ENCODE assay signal across 20 cellular contexts in the genomic region with DNA sequence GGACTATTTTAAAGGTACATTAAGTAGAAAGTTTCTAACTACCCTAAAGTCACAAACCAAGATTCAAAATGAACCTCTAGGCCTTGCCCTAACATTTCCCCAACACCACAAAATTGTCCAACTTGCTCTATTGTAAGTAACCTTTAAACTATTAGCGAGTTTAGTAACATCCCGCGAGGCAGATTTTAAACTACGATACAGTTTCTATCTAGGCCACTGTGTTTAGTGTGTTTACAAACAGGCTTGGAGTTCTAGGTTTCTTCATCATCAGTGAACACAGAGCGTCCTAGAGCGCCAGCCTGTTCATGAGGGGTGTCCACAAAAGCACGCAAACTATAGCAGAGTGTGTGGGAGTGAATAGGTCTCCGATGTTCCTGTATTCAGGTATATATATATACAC. TPM values are rescaled to one million over a fixed set of nuclear protein-coding genes. Genes with fewer than 3 reads are reported as not detected.
DNase-seq lines count a peak whose midpoint lies in the region; ATAC-seq, FAIRE-seq and TF ChIP-seq lines count a peak whose summit lies in the region.
"Had no signal": no experiment of that assay in that cellular context is flagged by ENCODE, and none has a peak within 500 bp of the region (broad histone marks: within the 10 kb centered on the region; RNA-seq: fewer than 3 reads in every experiment).

No MANE protein-coding gene starts in this region.

- 29% methylated on average over 8 of the region's 8 CpGs for WGBS in K562 (ENCODE audit: insufficient coverage, low coverage, missing lambda C conversion rate)
- WGBS in HepG2 (ENCODE audit: low lambda C conversion rate): 93% methylated on average over 8 of the region's 8 CpGs
- WGBS in right lobe of liver (ENCODE audit: insufficient coverage, low coverage, low lambda C conversion rate, missing lambda C conversion rate): 42% methylated on average over 8 of the region's 8 CpGs

- H3K9me3 ChIP-seq in K562 (replicated peaks; ENCODE audit: control insufficient read depth, insufficient read depth, low read depth, low read length) (no peaks in the 10 kb centered on the region), HepG2 (ENCODE audit: low read length) (no peaks in the 10 kb centered on the region), right lobe of liver (no peaks in the 10 kb centered on the region)
- H3K9me3 ChIP-seq: A549; BLaER1 treated with 17β-estradiol and CSF1 and Interleukin-3, amounts not matched to agents 10 nM and 100 nM; Caco-2 had no signal

- no peak overlapping the region for H3K9ac ChIP-seq in K562 (ENCODE audit: insufficient read depth in 1 of 2, low read depth in 2 of 2, low read length in 2 of 2)
- no peak overlapping the region for H3K9ac ChIP-seq in HepG2 (ENCODE audit: insufficient read depth, low read depth, low read length)
- H3K9ac ChIP-seq: BLaER1 treated with 17β-estradiol and CSF1 and Interleukin-3, amounts not matched to agents 10 nM and 100 nM had no signal

- no peak for ATAC-seq in K562
- no peak for ATAC-seq in HepG2
- ATAC-seq in right lobe of liver: peak; percentile 61 to 81 (median 66)
- no peak for ATAC-seq in HG03571 (IDR thresholded peaks at IDR 0.05; ENCODE audit: unreplicated experiment)
- no peak for ATAC-seq in GM19023 (IDR thresholded peaks at IDR 0.05; ENCODE audit: unreplicated experiment)
- ATAC-seq: A549; CD8-positive, alpha-beta T cell had no signal

- FAIRE-seq in K562 (lab: Jason Lieb, UNC) (peak; percentile 37), HepG2 (lab: Jason Lieb, UNC) (no peak)
- FAIRE-seq: A549, D721Med, G401.6, GM12891 had no signal

- H3K36me3 ChIP-seq in K562 (ENCODE audit: control insufficient read depth, insufficient read depth, low read length) (no peaks in the 10 kb centered on the region), HepG2 (replicated peaks in 1 of 2; ENCODE audit: control insufficient read depth in 1 of 2, insufficient read depth in 2 of 2, low read length in 2 of 2) (peaks cover 8 to 16% of the 10 kb centered on the region in 2 experiments), right lobe of liver (peaks cover 0 to 19% (median 4%) of the 10 kb centered on the region in 4 donors)

- no peaks in the 10 kb centered on the region for H3K9me1 ChIP-seq in K562 (ENCODE audit: control insufficient read depth, insufficient read depth, low read length)

- H4K20me1 ChIP-seq in K562 (replicated peaks; ENCODE audit: control insufficient read depth, insufficient read depth, low read length) (0 out of 2 replicates have a peak, but pooled peaks cover 5% of the 10 kb centered on the region), HepG2 (ENCODE audit: insufficient read depth, low read length) (no peaks in the 10 kb centered on the region)
- H4K20me1 ChIP-seq: BLaER1 treated with 17β-estradiol and CSF1 and Interleukin-3, amounts not matched to agents 10 nM and 100 nM had no signal

- H3K4me1 ChIP-seq in K562 (replicated peaks in 1 of 2; ENCODE audit: control insufficient read depth in 2 of 2, insufficient read depth in 2 of 2, low read length in 2 of 2) (no peaks in the 10 kb centered on the region), HepG2 (ENCODE audit: insufficient read depth, low read length) (peaks cover 4% of the 10 kb centered on the region), right lobe of liver (no peaks in the 10 kb centered on the region)
- H3K4me1 ChIP-seq: BLaER1 treated with 17β-estradiol and CSF1 and Interleukin-3, amounts not matched to agents 10 nM and 100 nM had no signal

- TF ChIP-seq POLR2A in K562 (conservative IDR thresholded peaks at IDR 0.05) (no peak), HepG2 (IDR thresholded peaks at IDR 0.05; ENCODE audit: insufficient read depth in 1 of 2, low read depth in 2 of 2, low read length in 2 of 2) (no peak), right lobe of liver (IDR thresholded peaks at IDR 0.05) (no peak)

- CTCF ChIA-PET in K562 (lab: Yijun Ruan, JAX; ENCODE audit: low intra/inter-chr PET ratio): no interaction called here
- CTCF ChIA-PET in HepG2 (lab: Yijun Ruan, JAX; ENCODE audit: low intra/inter-chr PET ratio, low total read pairs): no interaction called here

- POLR2A ChIA-PET in K562 (lab: Yijun Ruan, JAX) (no interaction called here), HepG2 (lab: Yijun Ruan, JAX) (no interaction called here)

- TF ChIP-seq CTCF in K562 (IDR thresholded peaks at IDR 0.05 in 2 of 3, conservative IDR thresholded peaks at IDR 0.05 in 1 of 3; ENCODE audit: insufficient read depth in 2 of 3, low read depth in 1 of 3, low read length in 3 of 3) (no peak), HepG2 (CRISPR knock-in tag; IDR thresholded peaks at IDR 0.05) (no peak), right lobe of liver (IDR thresholded peaks at IDR 0.05) (no peak)

- H3K79me2 ChIP-seq in K562 (ENCODE audit: control insufficient read depth, insufficient read depth, low read length) (no peaks in the 10 kb centered on the region), HepG2 (ENCODE audit: insufficient read depth, low read length) (no peaks in the 10 kb centered on the region)

- H3K27ac ChIP-seq in K562 (ENCODE audit: extremely low read depth, low read depth, low read length) (no peak overlapping the region), HepG2 (ENCODE audit: extremely low read length, insufficient read depth, low read length) (no peak overlapping the region), right lobe of liver (no peak overlapping the region)
- H3K27ac ChIP-seq: 22Rv1; A549; BLaER1 treated with 17β-estradiol and CSF1 and Interleukin-3, amounts not matched to agents 10 nM and 100 nM; C4-2B had no signal

- intact Hi-C loops in K562 (cut with micrococcal nuclease): no loop called here
- intact Hi-C loops in HepG2 (cut with micrococcal nuclease; ENCODE audit: unreplicated experiment): no loop called here
- intact Hi-C loops in right lobe of liver (cut with DNase I): no loop called here

- in situ Hi-C loops in K562 (cut with MboI): loop anchor here (5.0 kb wide), 1 partner anchor 384 kb away; no protein-coding TSS in a partner anchor
- in situ Hi-C loops in HepG2 (cut with HindIII; ENCODE audit: extremely low pct_ligation_motif_present, low pct_unique_long_range_greater_than_20kb): no loop called here

- H3K4me3 ChIP-seq in K562 (no peak overlapping the region), HepG2 (replicated peaks in 1 of 3; ENCODE audit: insufficient read depth in 1 of 3, low read depth in 2 of 3, low read length in 3 of 3) (no peak overlapping the region), right lobe of liver (no peak overlapping the region)
- H3K4me3 ChIP-seq: A549; BLaER1 treated with 17β-estradiol and CSF1 and Interleukin-3, amounts not matched to agents 10 nM and 100 nM had no signal

- DNase-seq in K562 (ENCODE audit: extremely low read depth in 1 of 4, low spot score in 3 of 4) (no peak), HepG2 (ENCODE audit: low spot score) (no peak), right lobe of liver (no peak)
- DNase-seq: AML-193; Caco-2; Calu3; CD4-positive, alpha-beta T cell; CD8-positive, alpha-beta T cell; DMS79 treated with DMSO at 0.1 percent for 48 hours; GF-D8 had no signal

- TF ChIP-seq RAD21 in K562 (CRISPR knock-in tag; conservative IDR thresholded peaks at IDR 0.05 in 1 of 2, IDR thresholded peaks at IDR 0.05 in 1 of 2): no peak
- no peak for TF ChIP-seq RAD21 in HepG2 (CRISPR knock-in tag; IDR thresholded peaks at IDR 0.05)

- TF ChIP-seq EP300 in K562 (IDR thresholded peaks at IDR 0.05; ENCODE audit: low read length): no peak
- no peak for TF ChIP-seq EP300 in HepG2 (IDR thresholded peaks at IDR 0.05; ENCODE audit: low read depth in 2 of 2, low read length in 2 of 2)
- no peak for TF ChIP-seq EP300 in HepG2 (CRISPR knock-in tag; IDR thresholded peaks at IDR 0.05; ENCODE audit: borderline replicate concordance)

- H2AFZ ChIP-seq in K562 (ENCODE audit: low read depth, low read length) (no peak overlapping the region), HepG2 (ENCODE audit: low read length) (no peak overlapping the region)

- no TSS peak for BruUV-seq in K562 (replicated peaks; lab: Mats Ljungman, UMichigan)
- no TSS peak for BruUV-seq in HepG2 (replicated peaks; lab: Mats Ljungman, UMichigan)

- no peak overlapping the region for H3K4me2 ChIP-seq in K562 (ENCODE audit: insufficient read depth, low read length)
- no peak overlapping the region for H3K4me2 ChIP-seq in HepG2 (ENCODE audit: low read depth, low read length)
- H3K4me2 ChIP-seq: A549; BLaER1 treated with 17β-estradiol and CSF1 and Interleukin-3, amounts not matched to agents 10 nM and 100 nM had no signal

- H3K27me3 ChIP-seq in K562 (ENCODE audit: control insufficient read depth in 2 of 2, insufficient read depth in 2 of 2, low read length in 2 of 2) (peaks cover 27 to 40% of the 10 kb centered on the region in 2 experiments; a peak in 4 of 5 replicates), HepG2 (ENCODE audit: control insufficient read depth in 1 of 2, insufficient read depth in 2 of 2, low read length in 2 of 2) (no peaks in the 10 kb centered on the region), right lobe of liver (no peaks in the 10 kb centered on the region)
- H3K27me3 ChIP-seq: BLaER1 treated with 17β-estradiol and CSF1 and Interleukin-3, amounts not matched to agents 10 nM and 100 nM had no signal

RNA-seq across cellular contexts. Expression of gene EMP2, which starts 51.8 kb away (rescaled TPM):
- total RNA-seq in K562 (2011; cell fraction: chromatin; rRNA removed; ENCODE audit: low replicate concordance): 5.2 and 10.4 TPM in 2 replicates
- 3.8 and 5.5 TPM in 2 replicates for total RNA-seq in K562 (2011; cell fraction: nucleolus; rRNA removed)
- total RNA-seq in K562 (2011; cell fraction: nucleoplasm; rRNA removed): 4.5 and 8.7 TPM in 2 replicates
- total RNA-seq in K562 (2014; rRNA removed) (0.73 and 0.98 TPM in 2 replicates), K562 (2014; rRNA removed; fragmentation: Illumina TruSeq; extraction: Trizol) (2.1 and 2.9 TPM in 2 replicates), K562 (2015; rRNA removed; fragmentation: Illumina TruSeq; extraction: Trizol) (0.76 and 1.4 TPM in 2 replicates), K562 (2021) (3.3 TPM in 2 replicates), HepG2 (2016; rRNA removed; fragmentation: Illumina TruSeq; extraction: Trizol) (13.4 and 24.6 TPM in 2 replicates), right lobe of liver (10 to 100 TPM; 38.5 to 95.6 (median 58.4) TPM)
- polyA plus RNA-seq in K562 (2011; rRNA removed) (5.6 and 6.2 TPM in 2 replicates), K562 (2014; fragmentation: Illumina TruSeq; extraction: Trizol) (3.1 and 3.8 TPM in 2 replicates), K562 (2014; fragmentation: Nextera tagmentation; extraction: Ambion mirVana) (1 to 10 TPM; 3.1 TPM), K562 (2014; rRNA removed) (0.78 and 0.89 TPM in 2 replicates), HepG2 (2011; rRNA removed) (84.4 and 91.2 TPM in 2 replicates)
- 6.1 and 8.6 TPM in 2 replicates for polyA plus RNA-seq in K562 (2011; cell fraction: cytosol; rRNA removed)
- polyA plus RNA-seq in K562 (2011; cell fraction: nucleus; rRNA removed): 2.2 and 3.7 TPM in 2 replicates
- 4.0 and 5.3 TPM in 2 replicates for polyA plus RNA-seq in K562 (2012)
- polyA minus RNA-seq in K562 (2011; rRNA and poly(A)+ RNA removed): 6.8 and 11.1 TPM in 2 replicates
- 3.0 and 3.7 TPM in 2 replicates for polyA minus RNA-seq in K562 (2011; cell fraction: cytosol; rRNA and poly(A)+ RNA removed)
- 1.1 and 1.3 TPM in 2 replicates for polyA minus RNA-seq in K562 (2011; cell fraction: nucleus; rRNA and poly(A)+ RNA removed)
- total RNA-seq in HepG2 (2016; cell fraction: cytosol; rRNA removed; fragmentation: Illumina TruSeq; extraction: Trizol; ENCODE audit: low read depth): 9.2 and 9.9 TPM in 2 replicates
- 11.7 and 21.4 TPM in 2 replicates for total RNA-seq in HepG2 (2016; cell fraction: insoluble cytoplasmic fraction; rRNA removed; fragmentation: Illumina TruSeq; extraction: Trizol)
- 11.9 and 13.5 TPM in 2 replicates for total RNA-seq in HepG2 (2016; cell fraction: membrane; rRNA removed; fragmentation: Illumina TruSeq; extraction: Trizol)
- 17.1 and 22.3 TPM in 2 replicates for total RNA-seq in HepG2 (2016; cell fraction: nucleus; rRNA removed; fragmentation: Illumina TruSeq; extraction: Trizol)
- 59.1 and 63.8 TPM in 2 replicates for polyA plus RNA-seq in HepG2 (2011; cell fraction: cytosol; rRNA removed)
- 25.3 and 26.7 TPM in 2 replicates for polyA plus RNA-seq in HepG2 (2011; cell fraction: nucleus; rRNA removed)
- 79.6 and 88.1 TPM in 2 replicates for polyA plus RNA-seq in HepG2 (2012)
- 25.1 and 29.9 TPM in 2 replicates for polyA plus RNA-seq in HepG2 (2016; cell fraction: cytosol; fragmentation: Illumina TruSeq; extraction: Trizol; ENCODE audit: low read depth)
- 19.9 and 21.5 TPM in 2 replicates for polyA plus RNA-seq in HepG2 (2016; cell fraction: insoluble cytoplasmic fraction; fragmentation: Illumina TruSeq; extraction: Trizol; ENCODE audit: low read depth)
- 20.0 and 21.7 TPM in 2 replicates for polyA plus RNA-seq in HepG2 (2016; cell fraction: membrane; fragmentation: Illumina TruSeq; extraction: Trizol; ENCODE audit: low read depth)
- 44.6 and 45.3 TPM in 2 replicates for polyA plus RNA-seq in HepG2 (2016; cell fraction: nucleus; fragmentation: Illumina TruSeq; extraction: Trizol; ENCODE audit: insufficient read depth, low read depth)
- polyA minus RNA-seq in HepG2 (2011; rRNA and poly(A)+ RNA removed; ENCODE audit: low replicate concordance): 185 and 354 TPM in 2 replicates
- polyA minus RNA-seq in HepG2 (2011; cell fraction: cytosol; rRNA and poly(A)+ RNA removed): 33.1 and 45.3 TPM in 2 replicates
- polyA minus RNA-seq in HepG2 (2011; cell fraction: nucleus; rRNA and poly(A)+ RNA removed): 34.7 and 36.2 TPM in 2 replicates
- total RNA-seq: B cell; CD4-positive, alpha-beta T cell; CD8-positive, alpha-beta T cell had no signal

Comparison
In these comparisons a context has a peak if more than half of its experiments do, and no peak if none do; other contexts are left out.
1. ATAC-seq: peak in right lobe of liver (4 of 4); none in K562 (single experiment), HepG2 (single experiment), HG03571 (single experiment) and GM19023 (single experiment).
2. Of the 241 proteins assayed by ChIP-seq in both HepG2 and K562: peak only in HepG2: ZBTB33; only in K562: none; in both: none; in neither: 240.